ENCODE assay signal across 1 cellular context in genomic region chr9:3475300-3476020, GRCh38.
TF ChIP-seq lines count a peak whose summit lies in the region.

No MANE protein-coding gene starts in this region.

TF ChIP-seq in WTC11, 78 proteins besides CTCF, POLR2A, EP300 and RAD21 (continued from another document):
- no peak for TF ChIP-seq ZBTB43 (CRISPR knock-in tag; IDR thresholded peaks at IDR 0.05)
- TF ChIP-seq GABPB1 (CRISPR knock-in tag; IDR thresholded peaks at IDR 0.05) = no peak
